Comparison of ENCODE assay signal across 17 cellular contexts in the genomic region with DNA sequence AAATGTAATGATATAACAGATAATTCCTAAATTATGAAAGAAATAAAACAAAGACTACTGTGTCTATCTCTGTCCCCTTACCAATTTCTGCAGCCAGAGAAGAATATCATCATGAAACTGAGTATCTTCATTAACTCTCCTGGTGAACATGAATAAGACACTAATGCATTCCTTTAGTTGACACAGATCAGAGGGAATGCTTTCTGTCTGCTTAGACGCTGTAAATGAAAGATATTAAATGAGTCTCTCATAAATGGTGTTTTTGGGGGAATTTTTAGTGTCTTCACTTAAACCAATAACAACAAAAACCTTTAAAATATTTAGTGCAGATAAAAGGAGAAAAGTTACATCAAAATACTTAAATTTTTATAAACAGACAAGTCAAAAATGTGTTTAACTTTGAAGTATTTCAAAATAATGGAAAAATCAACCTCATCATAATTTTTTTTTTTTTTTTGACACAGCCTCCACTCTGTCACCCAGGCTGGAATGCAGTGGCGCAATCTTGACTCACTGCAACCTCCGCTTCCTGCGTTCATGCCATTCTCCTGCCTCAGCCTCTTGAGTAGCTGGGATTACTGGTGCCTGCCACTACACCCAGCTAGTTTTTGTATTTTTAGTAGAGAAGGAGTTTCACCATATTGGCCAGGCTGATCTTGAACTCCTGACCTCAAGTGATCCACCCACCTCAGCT. TPM values are rescaled to one million over a fixed set of nuclear protein-coding genes. Genes with fewer than 3 reads are reported as not detected.
A peak's percentile ranks its signal among the peaks of the same experiment; 100 is the strongest.
DNase-seq lines count a peak whose midpoint lies in the region; ATAC-seq, FAIRE-seq and TF ChIP-seq lines count a peak whose summit lies in the region.
"Had no signal": no experiment of that assay in that cellular context is flagged by ENCODE, and none has a peak within 500 bp of the region (broad histone marks: within the 10 kb centered on the region; RNA-seq: fewer than 3 reads in every experiment).

No MANE protein-coding gene starts in this region.

- H3K27me3 Mint-ChIP-seq in activated T-helper 2 cell treated with anti-CD3 and anti-CD28 coated beads, Interferon-gamma antibody, Interleukin-2, Interleukin-4, amounts not matched to agents 10 μg/mL and 5 μg/mL and 100 μg/mL, durations not matched to agents 14 hours and 24 hours and 36 hours (ENCODE audit: low read depth): no peaks in the 10 kb centered on the region
- H3K27me3 Mint-ChIP-seq: activated naive CD8-positive, alpha-beta T cell; effector memory CD8-positive, alpha-beta T cell; T-cell had no signal

- TF ChIP-seq CTCF in HCT116 (IDR thresholded peaks at IDR 0.05 in 2 of 3, conservative IDR thresholded peaks at IDR 0.05 in 1 of 3; ENCODE audit: borderline replicate concordance in 1 of 3, insufficient read depth in 1 of 3, low read depth in 2 of 3, low read length in 2 of 3) (no peak), fibroblast of the aortic adventitia (IDR thresholded peaks at IDR 0.05; ENCODE audit: insufficient read depth, low read length) (no peak), retinal pigment epithelial cell (conservative IDR thresholded peaks at IDR 0.05; ENCODE audit: low read depth, low read length) (no peak)

- peaks cover 10 to 40% of the 10 kb centered on the region in 2 experiments for H3K4me1 ChIP-seq in HCT116 (ENCODE audit: control insufficient read depth in 1 of 2, insufficient read depth in 2 of 2, low read length in 2 of 2)

- BruUV-seq in HCT116 (replicated peaks; lab: Mats Ljungman, UMichigan): no TSS peak

- TF ChIP-seq POLR2A in HCT116 (IDR thresholded peaks at IDR 0.05; ENCODE audit: borderline replicate concordance, extremely low read depth, insufficient read depth, insufficient read length): no peak
- TF ChIP-seq POLR2A in GM12892 (IDR thresholded peaks at IDR 0.05; ENCODE audit: low read depth, low read length): no peak

- DNase-seq in HCT116 (ENCODE audit: low read depth, low spot score) (peak; percentile 28), fibroblast of the aortic adventitia (ENCODE audit: low read depth) (peak; percentile 85), retinal pigment epithelial cell (ENCODE audit: low read depth) (peak; percentile 39), GM12892 (ENCODE audit: insufficient read length) (no peak)
- DNase-seq in activated T-helper 2 cell treated with anti-CD3 and anti-CD28 coated beads, Interferon-gamma antibody, Interleukin-2, Interleukin-4, amounts not matched to agents 10 μg/mL and 5 μg/mL and 100 μg/mL, durations not matched to agents 14 hours and 24 hours and 36 hours (ENCODE audit: low spot score): no peak
- DNase-seq: activated CD8-positive, alpha-beta T cell treated with anti-CD3 and anti-CD28 coated beads, Interleukin-2, amount 10 ng/mL, durations not matched to agents 7 days and 5 days; DMS79; effector memory CD8-positive, alpha-beta T cell; Karpas-422; NCI-H446 treated with DMSO at 0.1 percent for 48 hours; occipital lobe; T-cell had no signal

- intact Hi-C loops in HCT116 (cut with micrococcal nuclease): no loop called here
- intact Hi-C loops in activated T-helper 2 cell treated with anti-CD3 and anti-CD28 coated beads, Interferon-gamma antibody, Interleukin-2, Interleukin-4, amounts not matched to agents 10 μg/mL and 5 μg/mL and 100 μg/mL, durations not matched to agents 14 hours and 24 hours and 36 hours (cut with micrococcal nuclease): no loop called here

- peak overlapping the region; percentile 28; the same call in 1 of the 2 replicates for H3K27ac ChIP-seq in HCT116 (ENCODE audit: low read depth, low read length)

- ATAC-seq in HCT116: peak; percentile 70
- ATAC-seq in SK-N-SH treated with all-trans-retinoic acid at 6 μM for 48 hours: peak; percentile 71
- ATAC-seq in GM21737 (IDR thresholded peaks at IDR 0.05; ENCODE audit: unreplicated experiment): no peak
- no peak for ATAC-seq in HG02623 (IDR thresholded peaks at IDR 0.05; ENCODE audit: unreplicated experiment)
- ATAC-seq: activated CD8-positive, alpha-beta T cell treated with anti-CD3 and anti-CD28 coated beads, Interleukin-2, amount 10 ng/mL, durations not matched to agents 7 days and 5 days; effector memory CD8-positive, alpha-beta T cell; T-cell had no signal

- peaks cover 87% of the 10 kb centered on the region for H3K36me3 Mint-ChIP-seq in activated T-helper 2 cell treated with anti-CD3 and anti-CD28 coated beads, Interferon-gamma antibody, Interleukin-2, Interleukin-4, amounts not matched to agents 10 μg/mL and 5 μg/mL and 100 μg/mL, durations not matched to agents 14 hours and 24 hours and 36 hours (ENCODE audit: low read depth)

- TF ChIP-seq RAD21 in HCT116 (IDR thresholded peaks at IDR 0.05; ENCODE audit: low read depth): no peak

- POLR2A ChIA-PET in HCT116 (lab: Charles Lee): no interaction called here

- H2AFZ ChIP-seq in HCT116 (ENCODE audit: low read depth, low read length, poor library complexity, severe bottlenecking): no peak overlapping the region

- RAD21 ChIA-PET in HCT116 (lab: Charles Lee; ENCODE audit: low non-redundant PET in 1 of 2, low total read pairs in 2 of 2, uncharacterized antibody in 2 of 2, unreplicated experiment in 2 of 2): no interaction called here

- H3K4me3 Mint-ChIP-seq in activated T-helper 2 cell treated with anti-CD3 and anti-CD28 coated beads, Interferon-gamma antibody, Interleukin-2, Interleukin-4, amounts not matched to agents 10 μg/mL and 5 μg/mL and 100 μg/mL, durations not matched to agents 14 hours and 24 hours and 36 hours (ENCODE audit: low read depth): no peak overlapping the region
- H3K4me3 Mint-ChIP-seq: activated CD8-positive, alpha-beta T cell treated with anti-CD3 and anti-CD28 coated beads, Interleukin-2, amount 10 ng/mL, durations not matched to agents 7 days and 5 days; activated naive CD8-positive, alpha-beta T cell; effector memory CD8-positive, alpha-beta T cell; T-cell had no signal

- H3K27me3 ChIP-seq in HCT116 (ENCODE audit: insufficient read depth, low read length): no peaks in the 10 kb centered on the region

- no peak overlapping the region for H3K9ac ChIP-seq in HCT116 (ENCODE audit: low read length)

- H3K36me3 ChIP-seq in HCT116 (ENCODE audit: control insufficient read depth in 1 of 2, insufficient read depth in 2 of 2, low read length in 2 of 2): peaks cover 17 to 23% of the 10 kb centered on the region in 2 experiments

- peaks cover 3% of the 10 kb centered on the region for H3K4me1 Mint-ChIP-seq in activated T-helper 2 cell treated with anti-CD3 and anti-CD28 coated beads, Interferon-gamma antibody, Interleukin-2, Interleukin-4, amounts not matched to agents 10 μg/mL and 5 μg/mL and 100 μg/mL, durations not matched to agents 14 hours and 24 hours and 36 hours (ENCODE audit: low read depth)

- no peaks in the 10 kb centered on the region for H3K9me2 ChIP-seq in HCT116 (ENCODE audit: insufficient read depth)

- no peaks in the 10 kb centered on the region for H3K9me3 Mint-ChIP-seq in activated T-helper 2 cell treated with anti-CD3 and anti-CD28 coated beads, Interferon-gamma antibody, Interleukin-2, Interleukin-4, amounts not matched to agents 10 μg/mL and 5 μg/mL and 100 μg/mL, durations not matched to agents 14 hours and 24 hours and 36 hours
- H3K9me3 Mint-ChIP-seq: effector memory CD8-positive, alpha-beta T cell; T-cell had no signal

- no peak overlapping the region for H3K27ac Mint-ChIP-seq in activated T-helper 2 cell treated with anti-CD3 and anti-CD28 coated beads, Interferon-gamma antibody, Interleukin-2, Interleukin-4, amounts not matched to agents 10 μg/mL and 5 μg/mL and 100 μg/mL, durations not matched to agents 14 hours and 24 hours and 36 hours
- H3K27ac Mint-ChIP-seq: activated CD8-positive, alpha-beta T cell treated with anti-CD3 and anti-CD28 coated beads, Interleukin-2, amount 10 ng/mL, durations not matched to agents 7 days and 5 days; activated naive CD8-positive, alpha-beta T cell; effector memory CD8-positive, alpha-beta T cell; T-cell had no signal

- H3K4me3 ChIP-seq in HCT116 (replicated peaks in 1 of 2; ENCODE audit: low read depth in 1 of 2, low read length in 2 of 2): no peak overlapping the region
- H3K4me3 ChIP-seq in fibroblast of the aortic adventitia (ENCODE audit: low read depth, low read length): no peak overlapping the region
- H3K4me3 ChIP-seq in retinal pigment epithelial cell (ENCODE audit: low read length): no peak overlapping the region
- H3K4me3 ChIP-seq: thoracic aorta had no signal

- CTCF ChIA-PET in HCT116 (lab: Charles Lee): no interaction called here

- H3K79me2 ChIP-seq in HCT116 (ENCODE audit: insufficient read depth, low read length): no peaks in the 10 kb centered on the region

- no peak for FAIRE-seq in GM12892 (lab: Jason Lieb, UNC)

- H4K20me1 ChIP-seq in HCT116 (ENCODE audit: insufficient read depth): no peaks in the 10 kb centered on the region

- peak overlapping the region; percentile 52 for H3K4me2 ChIP-seq in HCT116 (ENCODE audit: low read length)

- no peaks in the 10 kb centered on the region for H3K9me3 ChIP-seq in HCT116 (ENCODE audit: control insufficient read depth in 1 of 2, insufficient read depth in 1 of 2, low read depth in 1 of 2, low read length in 2 of 2)
- H3K9me3 ChIP-seq: thoracic aorta had no signal

TF ChIP-seq in HCT116, 20 proteins besides CTCF, POLR2A, EP300 and RAD21 (continues in another document):
- TF ChIP-seq SP1 (IDR thresholded peaks at IDR 0.05; ENCODE audit: low read depth): peak; percentile 46
- TF ChIP-seq ZFX (IDR thresholded peaks at IDR 0.05): no peak
- TF ChIP-seq CEBPB (IDR thresholded peaks at IDR 0.05; ENCODE audit: low read depth): peak; percentile 95
- peak; percentile 64; the same call in 1 of the 2 replicates for TF ChIP-seq CBX3 (IDR thresholded peaks at IDR 0.05; ENCODE audit: low read depth)
- TF ChIP-seq YY1 (IDR thresholded peaks at IDR 0.05; ENCODE audit: extremely low read depth, insufficient replicate concordance, low read depth, low read length): no peak
- TF ChIP-seq POLR2AphosphoS5 (IDR thresholded peaks at IDR 0.05; ENCODE audit: low read depth, low read length): no peak

TF ChIP-seq in SK-N-SH treated with all-trans-retinoic acid at 6 μM for 48 hours, 23 proteins besides CTCF, POLR2A, EP300 and RAD21 (continues in another document):
- no peak for TF ChIP-seq ZNF565 (CRISPR knock-in tag; conservative IDR thresholded peaks at IDR 0.05; ENCODE audit: low read depth)
- no peak for TF ChIP-seq SNAI2 (CRISPR knock-in tag; IDR thresholded peaks at IDR 0.05)

RNA-seq across cellular contexts. Expression of a gene that starts 16.0 kb away (rescaled TPM):
- 12.9 TPM for total RNA-seq in HCT116 (2021; ENCODE audit: unreplicated experiment)
- 4.3 and 6.3 TPM in 2 replicates for polyA plus RNA-seq in HCT116 (2012)
- 14.6 and 66.3 TPM in 2 replicates for total RNA-seq in fibroblast of the aortic adventitia (ENCODE audit: low replicate concordance)
- 17.1 and 17.4 TPM in 2 replicates for total RNA-seq in activated T-helper 2 cell treated with anti-CD3 and anti-CD28 coated beads, Interferon-gamma antibody, Interleukin-2, Interleukin-4, amounts not matched to agents 10 μg/mL and 5 μg/mL and 100 μg/mL, durations not matched to agents 14 hours and 24 hours and 36 hours
- polyA plus RNA-seq in GM12892 (2012; ENCODE audit: missing spikeins): 9.3 TPM

Comparison
In these comparisons a context has a peak if more than half of its experiments do, and no peak if none do; other contexts are left out.
1. ATAC-seq: peak in HCT116 (single experiment) and SK-N-SH treated with all-trans-retinoic acid at 6 μM for 48 hours (single experiment); none in GM21737 (single experiment) and HG02623 (single experiment).
2. DNase-seq: peak in HCT116 (single experiment), fibroblast of the aortic adventitia (single experiment) and retinal pigment epithelial cell (single experiment); none in activated T-helper 2 cell treated with anti-CD3 and anti-CD28 coated beads, Interferon-gamma antibody, Interleukin-2, Interleukin-4, amounts not matched to agents 10 μg/mL and 5 μg/mL and 100 μg/mL, durations not matched to agents 14 hours and 24 hours and 36 hours (single experiment) and GM12892 (single experiment).